27 cellular contexts compared by ENCODE assay signal in genomic region chr17:14124854-14125253, GRCh38.
"Had no signal": no experiment of that assay in that cellular context is flagged by ENCODE, and none has a peak within 500 bp of the region (broad histone marks: within the 10 kb centered on the region; RNA-seq: fewer than 3 reads in every experiment).

No MANE protein-coding gene starts in this region.

- H3K27ac Mint-ChIP-seq: activated CD8-positive, alpha-beta memory T cell treated with anti-CD3 and anti-CD28 coated beads, Interleukin-2, amount 10 ng/mL, durations not matched to agents 7 days and 5 days; activated CD8-positive, alpha-beta T cell treated with anti-CD3 and anti-CD28 coated beads, Interleukin-2, amount 10 ng/mL, durations not matched to agents 7 days and 5 days; effector memory CD8-positive, alpha-beta T cell; stimulated activated naive B cell treated with anti-CD40 and anti-IgM and Interleukin-4, amounts not matched to agents 10 μg/mL and 1 μg/mL and 100 μg/mL, for 72 hours had no signal

- H3K27ac ChIP-seq: colonic mucosa, dorsolateral prefrontal cortex, pancreas, prostate gland, right atrium auricular region, stomach, thyroid gland, upper lobe of right lung, WERI-Rb-1 had no signal

- H3K9me3 Mint-ChIP-seq: effector memory CD8-positive, alpha-beta T cell; stimulated activated naive B cell treated with anti-CD40 and anti-IgM and Interleukin-4, amounts not matched to agents 10 μg/mL and 1 μg/mL and 100 μg/mL, for 72 hours had no signal

- H3K4me3 Mint-ChIP-seq: activated CD8-positive, alpha-beta memory T cell treated with anti-CD3 and anti-CD28 coated beads, Interleukin-2, amount 10 ng/mL, durations not matched to agents 7 days and 5 days; activated CD8-positive, alpha-beta T cell treated with anti-CD3 and anti-CD28 coated beads, Interleukin-2, amount 10 ng/mL, durations not matched to agents 7 days and 5 days; effector memory CD8-positive, alpha-beta T cell; stimulated activated naive B cell treated with anti-CD40 and anti-IgM and Interleukin-4, amounts not matched to agents 10 μg/mL and 1 μg/mL and 100 μg/mL, for 72 hours had no signal

- FAIRE-seq: endothelial cell of umbilical vein, keratinocyte, pancreas had no signal

- H3K36me3 ChIP-seq: colonic mucosa, pancreas, prostate gland, right atrium auricular region, stomach, thyroid gland, upper lobe of right lung, WERI-Rb-1 had no signal

- H3K27me3 Mint-ChIP-seq: activated CD8-positive, alpha-beta memory T cell treated with anti-CD3 and anti-CD28 coated beads, Interleukin-2, amount 10 ng/mL, durations not matched to agents 7 days and 5 days; effector memory CD8-positive, alpha-beta T cell; naive thymus-derived CD4-positive, alpha-beta T cell; stimulated activated naive B cell treated with anti-CD40 and anti-IgM and Interleukin-4, amounts not matched to agents 10 μg/mL and 1 μg/mL and 100 μg/mL, for 72 hours had no signal

- DNase-seq: activated CD4-positive, alpha-beta T cell treated with anti-CD3 and anti-CD28 coated beads, Interleukin-2, amount 50 U/mL, for 1 hour; activated CD8-positive, alpha-beta memory T cell treated with anti-CD3 and anti-CD28 coated beads, Interleukin-2, amount 10 ng/mL, durations not matched to agents 7 days and 5 days; activated CD8-positive, alpha-beta T cell treated with anti-CD3 and anti-CD28 coated beads, Interleukin-2, amount 10 ng/mL, durations not matched to agents 7 days and 5 days; activated effector memory CD4-positive, alpha-beta T cell treated with Interleukin-2 at 50 U/mL for 16 hours; cerebellar nuclear complex; colonic mucosa; dorsolateral prefrontal cortex; effector memory CD8-positive, alpha-beta T cell; head of caudate nucleus; hippocampal formation; left cardiac atrium; midbrain; naive thymus-derived CD4-positive, alpha-beta T cell; pancreas; stimulated activated CD4-positive, alpha-beta T cell treated with anti-CD3 and anti-CD28 coated beads, Interleukin-15, amount 100 ng/mL, for 24 hours; stimulated activated CD4-positive, alpha-beta T cell treated with anti-CD3 and anti-CD28 coated beads, Interleukin-2, amount 100 ng/mL, for 24 hours; stimulated activated naive B cell treated with anti-CD40 and anti-IgM and Interleukin-4, amounts not matched to agents 10 μg/mL and 1 μg/mL and 100 μg/mL, for 72 hours; stomach; T1000; thyroid gland; upper lobe of right lung; WERI-Rb-1 had no signal

- H3K4me3 ChIP-seq: colonic mucosa, pancreas, prostate gland, right atrium auricular region, thyroid gland, upper lobe of right lung had no signal

- H3K9me3 ChIP-seq: colonic mucosa, pancreas, prostate gland, right atrium auricular region, stomach, thyroid gland, upper lobe of right lung had no signal

- H3K27me3 ChIP-seq: colonic mucosa, dorsolateral prefrontal cortex, pancreas, right atrium auricular region, stomach, thyroid gland, upper lobe of right lung had no signal

- H3K4me1 ChIP-seq: colonic mucosa, pancreas, prostate gland, stomach, thyroid gland, upper lobe of right lung had no signal

- ATAC-seq: activated CD8-positive, alpha-beta memory T cell treated with anti-CD3 and anti-CD28 coated beads, Interleukin-2, amount 10 ng/mL, durations not matched to agents 7 days and 5 days; activated CD8-positive, alpha-beta T cell treated with anti-CD3 and anti-CD28 coated beads, Interleukin-2, amount 10 ng/mL, durations not matched to agents 7 days and 5 days; activated naive CD4-positive, alpha-beta T cell treated with anti-CD3 and anti-CD28 coated beads, Interleukin-2, amount 50 U/mL, for 72 hours; effector memory CD8-positive, alpha-beta T cell; left cardiac atrium; naive thymus-derived CD4-positive, alpha-beta T cell; pancreas; stimulated activated naive B cell treated with anti-CD40 and anti-IgM and Interleukin-4, amounts not matched to agents 10 μg/mL and 1 μg/mL and 100 μg/mL, for 72 hours; upper lobe of right lung had no signal
